In genomic region chr6:96089173-96089572, GRCh38 we compare ENCODE assay signal across 13 cellular contexts.
A peak's percentile ranks its signal among the peaks of the same experiment; 100 is the strongest.
DNase-seq lines count a peak whose midpoint lies in the region; ATAC-seq, FAIRE-seq and TF ChIP-seq lines count a peak whose summit lies in the region.
"Had no signal": no experiment of that assay in that cellular context is flagged by ENCODE, and none has a peak within 500 bp of the region (broad histone marks: within the 10 kb centered on the region; RNA-seq: fewer than 3 reads in every experiment).

No MANE protein-coding gene starts in this region.

- in situ Hi-C loops in astrocyte of the cerebellum (cut with HindIII; ENCODE audit: low sequenced_read_pairs), result no loop called here

- H4K8ac ChIP-seq in mesendoderm (ENCODE audit: low read depth, low read length), result no peak overlapping the region

- H3K27me3 ChIP-seq in mesendoderm (ENCODE audit: insufficient read depth, low read length, poor library complexity), result no peaks in the 10 kb centered on the region

- H3K27ac ChIP-seq in mesendoderm (ENCODE audit: low read depth, low read length), result no peak overlapping the region

- H3K4me3 ChIP-seq in astrocyte of the cerebellum (ENCODE audit: low read depth, low read length) (no peak overlapping the region), mesendoderm (ENCODE audit: low read length) (no peak overlapping the region)

- no peak for FAIRE-seq in GM12891 (lab: Jason Lieb, UNC)
- FAIRE-seq: H54 had no signal

- no CpG with 5 or more reads among the region's 1 CpG for WGBS in mesendoderm (ENCODE audit: extremely low coverage, insufficient coverage, low lambda C conversion rate)

- no peak overlapping the region for H4K5ac ChIP-seq in mesendoderm (ENCODE audit: low read length)

- no peak overlapping the region for H3K23ac ChIP-seq in mesendoderm (ENCODE audit: low read length)

- no peak overlapping the region for H3K56ac ChIP-seq in mesendoderm (ENCODE audit: low read length)

- H3K36me3 ChIP-seq in mesendoderm (ENCODE audit: control insufficient read depth, insufficient read depth, low read length), result no peaks in the 10 kb centered on the region

- no peaks in the 10 kb centered on the region for H3K79me2 ChIP-seq in mesendoderm (ENCODE audit: control insufficient read depth, insufficient read depth, low read length)

- H3K4ac ChIP-seq in mesendoderm (ENCODE audit: low read depth, low read length), result no peak overlapping the region

- H3K18ac ChIP-seq in mesendoderm (ENCODE audit: low read length), result no peak overlapping the region

- H3K4me1 ChIP-seq in mesendoderm (ENCODE audit: control insufficient read depth, low read depth, low read length), result no peaks in the 10 kb centered on the region

- H3K4me2 ChIP-seq in mesendoderm (ENCODE audit: low read length), result no peak overlapping the region

- no peak for ATAC-seq in HG03378 (IDR thresholded peaks at IDR 0.05; ENCODE audit: unreplicated experiment)

- peak; percentile 54 for TF ChIP-seq CTCF in astrocyte of the cerebellum (IDR thresholded peaks at IDR 0.05; ENCODE audit: low read depth, low read length, missing control alignments)

- no peak overlapping the region for H3K9ac ChIP-seq in mesendoderm (ENCODE audit: low read length)

- DNase-seq in ELF-1 (ENCODE audit: low read depth, low spot score) (peak; percentile 67), HuH-7 (ENCODE audit: low spot score) (peak; percentile 1), astrocyte of the cerebellum (ENCODE audit: low read depth) (peak; percentile 1), mesendoderm (peak; percentile 72), GM12891 (ENCODE audit: insufficient read length, low spot score) (no peak), DMS79 treated with DMSO at 0.1 percent for 48 hours (lab: John Stamatoyannopoulos, UW) (no peak)
- no peak for DNase-seq in central memory CD4-positive, alpha-beta T cell
- DNase-seq: activated gamma-delta T cell; dermis blood vessel endothelial cell; NCI-H1436; stimulated activated CD4-positive, alpha-beta T cell treated with anti-CD3 and anti-CD28 coated beads, Interleukin-12 subunit alpha, Interleukin-12 subunit beta, amount 100 ng/mL, for 4 hours had no signal

- H2BK15ac ChIP-seq in mesendoderm (replicated peaks; ENCODE audit: low read depth), result no peak overlapping the region

- H2BK120ac ChIP-seq in mesendoderm (ENCODE audit: low read depth, low read length), result no peak overlapping the region

- no peak overlapping the region for H2AK5ac ChIP-seq in mesendoderm (ENCODE audit: low read length)

- no peaks in the 10 kb centered on the region for H3K79me1 ChIP-seq in mesendoderm (ENCODE audit: low read length)

- no peak for TF ChIP-seq POLR2A in GM12891 (IDR thresholded peaks at IDR 0.05; ENCODE audit: low read depth, low read length)

- no peak overlapping the region for H2BK5ac ChIP-seq in mesendoderm (ENCODE audit: low read length)

TF ChIP-seq in GM12891, 5 proteins besides CTCF, POLR2A, EP300 and RAD21:
- TF ChIP-seq SPI1 (IDR thresholded peaks at IDR 0.05; ENCODE audit: low read depth, low read length), result no peak
- TF ChIP-seq TAF1 (IDR thresholded peaks at IDR 0.05; ENCODE audit: low read depth, low read length), result no peak
- TF ChIP-seq POLR2AphosphoS5 (IDR thresholded peaks at IDR 0.05; ENCODE audit: low read depth, low read length), result no peak
- TF ChIP-seq PAX5 (IDR thresholded peaks at IDR 0.05; ENCODE audit: insufficient read depth, low read length, severe bottlenecking), result no peak
- no peak for TF ChIP-seq POU2F2 (IDR thresholded peaks at IDR 0.05; ENCODE audit: low read depth, low read length)
TF ChIP-seq in GM12891: peak in this region for 0.

Comparison
In these comparisons a context has a peak if more than half of its experiments do, and no peak if none do; other contexts are left out.
1. DNase-seq: peak in ELF-1 (single experiment), HuH-7 (single experiment), astrocyte of the cerebellum (single experiment) and mesendoderm (single experiment); none in central memory CD4-positive, alpha-beta T cell (single experiment), GM12891 (single experiment) and DMS79 treated with DMSO at 0.1 percent for 48 hours (single experiment).